27 cellular contexts compared by ENCODE assay signal in genomic region chr9:129209580-129209979, GRCh38. TPM values are rescaled to one million over a fixed set of nuclear protein-coding genes. Genes with fewer than 3 reads are reported as not detected.
DNase-seq lines count a peak whose midpoint lies in the region; ATAC-seq and TF ChIP-seq lines count a peak whose summit lies in the region.
"Had no signal": no experiment of that assay in that cellular context is flagged by ENCODE, and none has a peak within 500 bp of the region (broad histone marks: within the 10 kb centered on the region; RNA-seq: fewer than 3 reads in every experiment).

No MANE protein-coding gene starts in this region.

- H3K9me3 Mint-ChIP-seq in GM23338, result no peaks in the 10 kb centered on the region
- H3K9me3 Mint-ChIP-seq in naive thymus-derived CD8-positive, alpha-beta T cell, result no peaks in the 10 kb centered on the region
- H3K9me3 Mint-ChIP-seq: activated T-helper 2 cell treated with anti-CD3 and anti-CD28 coated beads, Interferon-gamma antibody, Interleukin-2, Interleukin-4, amounts not matched to agents 10 μg/mL and 5 μg/mL and 100 μg/mL, durations not matched to agents 14 hours and 24 hours and 36 hours; central memory CD8-positive, alpha-beta T cell had no signal

- H3K9me2 ChIP-seq in GM23338 (ENCODE audit: insufficient read depth), result no peaks in the 10 kb centered on the region

- no peak for TF ChIP-seq CTCF in GM23338 (conservative IDR thresholded peaks at IDR 0.05; ENCODE audit: low read depth in 2 of 2)

- H3K27ac Mint-ChIP-seq in GM23338, result peak overlapping the region; percentile 88
- peak overlapping the region in 8 of 10 donors; percentile 83 to 98 (median 94) for H3K27ac Mint-ChIP-seq in naive thymus-derived CD8-positive, alpha-beta T cell
- H3K27ac Mint-ChIP-seq: progenitor cell of endocrine pancreas had no signal

- H3K27me3 Mint-ChIP-seq in GM23338 (ENCODE audit: insufficient read depth, low read depth, poor library complexity), result peaks cover 18% of the 10 kb centered on the region
- no peaks in the 10 kb centered on the region for H3K27me3 Mint-ChIP-seq in naive thymus-derived CD8-positive, alpha-beta T cell
- H3K27me3 Mint-ChIP-seq: central memory CD8-positive, alpha-beta T cell; progenitor cell of endocrine pancreas had no signal

- H3K4me1 ChIP-seq in GM23338 (ENCODE audit: insufficient read depth), result peaks cover 21% of the 10 kb centered on the region
- H3K4me1 ChIP-seq in iPS DF 6.9 (ENCODE audit: control insufficient read depth, insufficient read depth, low read length), result peaks cover 4% of the 10 kb centered on the region; the same call in 1 of the 2 replicates
- H3K4me1 ChIP-seq: gastroesophageal sphincter, HAP-1, sigmoid colon, vagina had no signal

- TF ChIP-seq RAD21 in Ishikawa (IDR thresholded peaks at IDR 0.05; ENCODE audit: low read depth), result no peak

- no peak for TF ChIP-seq EP300 in Ishikawa (IDR thresholded peaks at IDR 0.05; ENCODE audit: borderline replicate concordance)

- no peaks in the 10 kb centered on the region for H3K9me3 ChIP-seq in iPS DF 6.9 (ENCODE audit: control insufficient read depth, insufficient read depth, low read length)
- H3K9me3 ChIP-seq: gastroesophageal sphincter, HAP-1, neutrophil, sigmoid colon, vagina had no signal

- peaks cover 8% of the 10 kb centered on the region; the same call in 2 of the 3 replicates for H3K36me3 Mint-ChIP-seq in GM23338 (ENCODE audit: low read depth)
- H3K36me3 Mint-ChIP-seq in naive thymus-derived CD8-positive, alpha-beta T cell, result peaks cover 0 to 8% (median 4%) of the 10 kb centered on the region in 3 donors

- H3F3A ChIP-seq in GM23338 (replicated peaks; ENCODE audit: low read depth), result peaks cover 6% of the 10 kb centered on the region; the same call in 1 of the 2 replicates

- H3K27ac ChIP-seq in GM23338 (ENCODE audit: low read depth) (peak overlapping the region; percentile 97), iPS DF 6.9 (ENCODE audit: low read length) (no peak overlapping the region)
- H3K27ac ChIP-seq: gastroesophageal sphincter, neutrophil, sigmoid colon, vagina had no signal

- H3K4me2 ChIP-seq in GM23338, result peak overlapping the region; percentile 94

- DNase-seq in GM23338 (ENCODE audit: low spot score), result peak; percentile 67
- DNase-seq in iPS DF 6.9 (ENCODE audit: low read depth, low spot score), result no peak
- no peak for DNase-seq in naive thymus-derived CD8-positive, alpha-beta T cell
- no peak for DNase-seq in activated T-cell treated with anti-CD3 and anti-CD28 coated beads, Interleukin-2, amount 50 U/mL, for 48 hours
- no peak for DNase-seq in EL
- no peak for DNase-seq in GF-D8 (lab: John Stamatoyannopoulos, UW)
- DNase-seq: activated CD4-positive, alpha-beta T cell treated with anti-CD3 and anti-CD28 coated beads, Interleukin-2, amount 50 U/mL, for 48 hours; activated CD8-positive, alpha-beta memory T cell treated with anti-CD3 and anti-CD28 coated beads, Interleukin-2, amount 50 U/mL, for 48 hours; C1 segment of cervical spinal cord; dermis blood vessel endothelial cell; hypothalamus; NCI-H1694; NCI-H510A; sigmoid colon; stimulated activated naive CD4-positive, alpha-beta T cell treated with Interleukin-2 at 50 U/mL for 16 hours; T-helper 1 cell had no signal

- ATAC-seq in GM23338, result peak; percentile 10
- ATAC-seq in naive thymus-derived CD8-positive, alpha-beta T cell, result no peak
- no peak for ATAC-seq in HG03342 (IDR thresholded peaks at IDR 0.05; ENCODE audit: unreplicated experiment)
- ATAC-seq: activated CD4-positive, CD25-positive, alpha-beta regulatory T cell treated with anti-CD3 and anti-CD28 coated beads, Interleukin-2, amount 50 U/mL, for 24 hours; gastroesophageal sphincter had no signal

- H4K20me1 ChIP-seq in GM23338 (replicated peaks; ENCODE audit: insufficient read depth), result peaks cover 6% of the 10 kb centered on the region

- no CpG with 5 or more reads among the region's 7 CpGs for WGBS in iPS DF 6.9 (ENCODE audit: insufficient coverage, insufficient read length)

- H3K27me3 ChIP-seq in GM23338 (ENCODE audit: insufficient read depth) (no peaks in the 10 kb centered on the region), iPS DF 6.9 (ENCODE audit: control insufficient read depth, insufficient read depth, low read length) (no peaks in the 10 kb centered on the region)
- H3K27me3 ChIP-seq: gastroesophageal sphincter, neutrophil, sigmoid colon, vagina had no signal

- POLR2A ChIA-PET in naive thymus-derived CD8-positive, alpha-beta T cell (lab: Charles Lee), result interaction anchor here (0.8 to 7.0 kb wide), 8 partner anchors 16 to 174 kb away, joined by 3 to 81 read pairs (median 4); partner anchors contain the start of gene IER5L

- no peak overlapping the region for H2AFZ ChIP-seq in GM23338

- H3K4me1 Mint-ChIP-seq in GM23338, result peaks cover 29% of the 10 kb centered on the region
- peaks cover 26 to 55% (median 41%) of the 10 kb centered on the region in 4 donors for H3K4me1 Mint-ChIP-seq in naive thymus-derived CD8-positive, alpha-beta T cell

- H3K36me3 ChIP-seq in GM23338 (ENCODE audit: insufficient read depth) (no peaks in the 10 kb centered on the region), iPS DF 6.9 (ENCODE audit: control insufficient read depth, insufficient read depth, low read length) (no peaks in the 10 kb centered on the region)
- H3K36me3 ChIP-seq: gastroesophageal sphincter, HAP-1, neutrophil, sigmoid colon, vagina had no signal

- H3K4me3 ChIP-seq in GM23338 (peak overlapping the region; percentile 83), iPS DF 6.9 (ENCODE audit: low read length) (peak overlapping the region; percentile 40; the same call in 1 of the 2 replicates)
- H3K4me3 ChIP-seq: gastroesophageal sphincter, HAP-1, lung, sigmoid colon, vagina had no signal

- H3K4me3 Mint-ChIP-seq in GM23338, result peak overlapping the region; percentile 86
- H3K4me3 Mint-ChIP-seq in naive thymus-derived CD8-positive, alpha-beta T cell, result peak overlapping the region in 9 of 10 donors; percentile 83 to 95 (median 88)

- H3K79me2 ChIP-seq in GM23338 (replicated peaks; ENCODE audit: insufficient read depth), result peaks cover 29% of the 10 kb centered on the region

TF ChIP-seq in GM23338, 12 proteins besides CTCF, POLR2A, EP300 and RAD21 (continues in another document):
- no peak for TF ChIP-seq ZNF331 (CRISPR knock-in tag; IDR thresholded peaks at IDR 0.05; ENCODE audit: low read depth)
- TF ChIP-seq EZH2phosphoT487 (IDR thresholded peaks at IDR 0.05; ENCODE audit: unreplicated experiment), result no peak
- TF ChIP-seq ETS1 (IDR thresholded peaks at IDR 0.05), result no peak
- no peak for TF ChIP-seq NANOG (IDR thresholded peaks at IDR 0.05; ENCODE audit: borderline replicate concordance)
- TF ChIP-seq JUNB (IDR thresholded peaks at IDR 0.05; ENCODE audit: unreplicated experiment), result no peak
- TF ChIP-seq POLR2AphosphoS5 (IDR thresholded peaks at IDR 0.05; ENCODE audit: low read depth), result no peak
- no peak for TF ChIP-seq EZH2 (IDR thresholded peaks at IDR 0.05; ENCODE audit: low read depth, unreplicated experiment)

TF ChIP-seq in Ishikawa, 13 proteins besides CTCF, POLR2A, EP300 and RAD21:
- TF ChIP-seq USF1 (IDR thresholded peaks at IDR 0.05) (no peak), MAX (IDR thresholded peaks at IDR 0.05) (0 out of 2 replicates have a peak, but pooled peaks have one; percentile 17)
TF ChIP-seq in Ishikawa: peak in this region for 1.

RNA-seq across cellular contexts. Expression of gene IER5L, which starts 31.5 kb away (rescaled TPM):
- total RNA-seq in GM23338 (2014; rRNA removed; shearing (Covaris generic)), result 0.90 and 1.2 TPM in 2 replicates
- polyA plus RNA-seq in GM23338 (2016; fragmentation: Nextera tagmentation; extraction: Ambion mirVana), result 0.19 and 0.24 TPM in 2 replicates
- 1 to 10 TPM; 7.5 to 8.8 TPM for total RNA-seq in naive thymus-derived CD8-positive, alpha-beta T cell
- polyA plus RNA-seq in naive thymus-derived CD8-positive, alpha-beta T cell, result under 1 TPM in 2 of 3 donors, not detected in 1; 0.05 to 0.49 TPM
